8 cellular contexts compared by ENCODE assay signal in the genomic region with DNA sequence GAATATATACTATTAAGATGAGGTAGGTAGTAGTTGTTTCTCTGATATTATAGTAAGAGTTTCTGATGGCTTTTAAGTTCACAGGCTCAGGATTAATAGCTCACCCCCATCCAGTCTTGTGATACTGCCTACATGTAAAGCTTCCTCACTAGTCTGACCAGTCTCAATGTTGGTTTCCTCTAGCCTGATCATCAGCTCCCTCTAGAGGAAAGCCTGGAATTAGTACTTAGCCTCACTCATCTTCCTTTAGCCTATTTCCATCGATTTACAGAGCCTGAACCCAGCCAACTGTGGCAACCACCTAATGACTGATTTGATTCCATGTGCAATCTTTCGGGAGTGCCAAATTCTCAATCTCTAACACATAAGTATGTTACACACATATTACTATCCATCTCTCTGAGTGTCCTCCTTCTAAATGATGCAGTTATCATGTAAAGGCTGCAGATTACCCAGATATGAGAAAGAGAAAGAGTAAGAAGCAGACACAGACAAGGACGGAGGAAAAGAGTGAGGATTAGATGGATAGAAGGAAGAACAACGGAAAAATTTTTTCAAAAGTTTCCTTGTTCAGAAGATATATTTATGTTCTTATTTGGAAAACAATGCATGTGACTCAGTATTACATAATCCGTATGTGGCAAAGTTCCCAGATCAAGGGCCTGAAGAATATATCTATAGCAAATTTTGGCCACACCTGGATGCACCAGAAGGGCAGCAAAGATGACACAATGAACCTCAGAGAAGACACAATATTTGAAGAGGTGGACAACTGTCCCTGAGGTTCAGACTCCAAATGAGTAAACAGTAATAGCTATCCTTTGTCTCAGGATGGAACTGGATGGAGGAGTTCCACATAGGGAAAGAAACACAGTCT.
A peak's percentile ranks its signal among the peaks of the same experiment; 100 is the strongest.
DNase-seq lines count a peak whose midpoint lies in the region; ATAC-seq and TF ChIP-seq lines count a peak whose summit lies in the region.

No MANE protein-coding gene starts in this region.

- no peak overlapping the region for H3K4me3 ChIP-seq in heart left ventricle
- H3K4me3 ChIP-seq in right atrium auricular region = no peak overlapping the region
- no peak overlapping the region for H3K4me3 ChIP-seq in adrenal gland

- no peak overlapping the region for H3K4me3 Mint-ChIP-seq in activated T-cell treated with anti-CD3 and anti-CD28 coated beads, Interleukin-2, amount 50 U/mL, for 72 hours

- no peaks in the 10 kb centered on the region for H3K4me1 Mint-ChIP-seq in activated T-cell treated with anti-CD3 and anti-CD28 coated beads, Interleukin-2, amount 50 U/mL, for 72 hours (ENCODE audit: low read depth)

- no peaks in the 10 kb centered on the region for H3K27me3 ChIP-seq in heart left ventricle
- H3K27me3 ChIP-seq in right atrium auricular region = no peaks in the 10 kb centered on the region
- H3K27me3 ChIP-seq in adrenal gland = no peaks in the 10 kb centered on the region

- TF ChIP-seq CTCF in heart left ventricle (IDR thresholded peaks at IDR 0.05) (peak in 11 of 12 donors; percentile 17 to 62 (median 40)), right atrium auricular region (IDR thresholded peaks at IDR 0.05) (peak in 1 of 2 donors; percentile 51), adrenal gland (IDR thresholded peaks at IDR 0.05) (peak; percentile 41 to 62 (median 53))

- no peak overlapping the region for H3K27ac Mint-ChIP-seq in activated T-cell treated with anti-CD3 and anti-CD28 coated beads, Interleukin-2, amount 50 U/mL, for 72 hours

- WGBS in heart left ventricle, 4 donors = 31 to 43% (median 38%) methylated on average over 5 of the region's 5 CpGs
- WGBS in adrenal gland, 4 donors = 24 to 25% (median 25%) methylated on average over 5 of the region's 5 CpGs

- H3K9me3 Mint-ChIP-seq in activated T-cell treated with anti-CD3 and anti-CD28 coated beads, Interleukin-2, amount 50 U/mL, for 72 hours = no peaks in the 10 kb centered on the region

- intact Hi-C loops in heart left ventricle (cut with DNase I) = loop anchor here in 5 of 10 donors (2.0 to 10.0 kb wide), 4 partner anchors 58 to 370 kb away; no protein-coding TSS in a partner anchor
- intact Hi-C loops in adrenal gland (cut with DNase I) = loop anchor here in 1 of 2 donors (5.0 kb wide), 1 partner anchor 370 kb away; no protein-coding TSS in a partner anchor

- H3K36me3 ChIP-seq in heart left ventricle (no peaks in the 10 kb centered on the region), right atrium auricular region (no peaks in the 10 kb centered on the region), adrenal gland (replicated peaks in 1 of 2) (no peaks in the 10 kb centered on the region)

- no peaks in the 10 kb centered on the region for H3K4me1 ChIP-seq in heart left ventricle
- no peaks in the 10 kb centered on the region for H3K4me1 ChIP-seq in right atrium auricular region
- no peaks in the 10 kb centered on the region for H3K4me1 ChIP-seq in adrenal gland (replicated peaks in 1 of 2)

- H3K27ac ChIP-seq in heart left ventricle = no peak overlapping the region
- H3K27ac ChIP-seq in right atrium auricular region = no peak overlapping the region
- no peak overlapping the region for H3K27ac ChIP-seq in adrenal gland

- H3K36me3 Mint-ChIP-seq in activated T-cell treated with anti-CD3 and anti-CD28 coated beads, Interleukin-2, amount 50 U/mL, for 72 hours (ENCODE audit: insufficient read depth in 2 of 2) = no peaks in the 10 kb centered on the region

- ATAC-seq in heart left ventricle (peak in 2 of 4 donors; percentile 39 to 57), left lobe of liver (peak; percentile 100)
- ATAC-seq in activated T-cell treated with anti-CD3 and anti-CD28 coated beads, Interleukin-2, amount 50 U/mL, for 72 hours (replicated peaks in 1 of 2) = no peak

- TF ChIP-seq POLR2A in heart left ventricle (IDR thresholded peaks at IDR 0.05) (no peak), adrenal gland (IDR thresholded peaks at IDR 0.05) (no peak)

- no peak for DNase-seq in heart left ventricle
- no peak for DNase-seq in right atrium auricular region (ENCODE audit: low spot score)
- DNase-seq in NCI-H1436 (lab: John Stamatoyannopoulos, UW) = peak; percentile 39
- DNase-seq in adrenal gland = peak in 4 of 7 donors; percentile 13 to 23 (median 20)
- DNase-seq in left lobe of liver (ENCODE audit: low spot score) = no peak
- no peak for DNase-seq in middle frontal gyrus (ENCODE audit: extremely low spot score, low spot score)
- no peak for DNase-seq in activated T-cell treated with anti-CD3 and anti-CD28 coated beads, Interleukin-2, amount 50 U/mL, for 72 hours
- no peak for DNase-seq in DMS79 treated with DMSO at 0.1 percent for 48 hours (lab: John Stamatoyannopoulos, UW)

- H3K9me3 ChIP-seq in heart left ventricle (no peaks in the 10 kb centered on the region), right atrium auricular region (no peaks in the 10 kb centered on the region), adrenal gland (replicated peaks in 1 of 3) (no peaks in the 10 kb centered on the region)

- no peaks in the 10 kb centered on the region for H3K27me3 Mint-ChIP-seq in activated T-cell treated with anti-CD3 and anti-CD28 coated beads, Interleukin-2, amount 50 U/mL, for 72 hours (ENCODE audit: low read depth)

Comparison
In these comparisons a context has a peak if more than half of its experiments do, and no peak if none do; other contexts are left out.
1. DNase-seq: peak in NCI-H1436 (single experiment) and adrenal gland (4 of 7); none in heart left ventricle (0 of 5), right atrium auricular region (single experiment), left lobe of liver (single experiment), middle frontal gyrus (single experiment), activated T-cell treated with anti-CD3 and anti-CD28 coated beads, Interleukin-2, amount 50 U/mL, for 72 hours (0 of 2) and DMS79 treated with DMSO at 0.1 percent for 48 hours (single experiment).